7 cellular contexts compared by ENCODE assay signal in the genomic region with DNA sequence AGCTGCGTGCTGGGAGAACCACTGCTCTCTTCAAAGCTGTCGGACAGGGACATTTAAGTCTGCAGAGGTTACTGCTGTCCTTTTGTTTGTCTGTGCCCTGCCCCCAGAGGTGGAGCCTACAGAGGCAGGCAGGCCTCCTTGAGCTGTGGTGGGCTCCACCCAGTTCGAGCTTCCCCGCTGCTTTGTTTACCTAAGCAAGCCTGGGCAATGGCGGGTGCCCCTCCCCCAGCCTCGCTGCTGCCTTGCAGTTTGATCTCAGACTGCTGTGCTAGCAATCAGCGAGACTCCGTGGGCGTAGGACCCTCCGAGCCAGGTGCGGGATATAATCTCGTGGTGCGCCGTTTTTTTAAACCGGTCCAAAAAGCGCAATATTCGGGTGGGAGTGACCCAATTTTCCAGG. TPM values are rescaled to one million over a fixed set of nuclear protein-coding genes. Genes with fewer than 3 reads are reported as not detected.
DNase-seq lines count a peak whose midpoint lies in the region; ATAC-seq, FAIRE-seq and TF ChIP-seq lines count a peak whose summit lies in the region.
"Not testable (repeated sequence)": the region's sequence is repeated elsewhere in the genome, so short reads cannot be mapped to it uniquely, and the experiment has no call there.

No MANE protein-coding gene starts in this region.

- in situ Hi-C loops in K562 (cut with MboI), result not testable (repeated sequence)

- TF ChIP-seq EP300 in K562 (IDR thresholded peaks at IDR 0.05; ENCODE audit: low read length), result not testable (repeated sequence)

- H3T11ph ChIP-seq in H9 (ENCODE audit: low read length), result not testable (repeated sequence)

- not testable (repeated sequence) for H3K79me2 ChIP-seq in H9 (ENCODE audit: insufficient read depth, low read length); K562 (ENCODE audit: control insufficient read depth, insufficient read depth, low read length)

- not testable (repeated sequence) for H2BK12ac ChIP-seq in H9 (ENCODE audit: insufficient read length, low read depth, low read length)

- H3K79me1 ChIP-seq in H9 (ENCODE audit: insufficient read depth, low read depth, low read length, poor library complexity, severe bottlenecking), result not testable (repeated sequence)

- H2AK5ac ChIP-seq in H9 (ENCODE audit: insufficient read length, low read length), result not testable (repeated sequence)

- peak overlapping the region; percentile 51; the same call in 1 of the 2 replicates for H3K9ac ChIP-seq in ES-I3 (ENCODE audit: low read depth, low read length)
- peak overlapping the region; percentile 50 for H3K9ac ChIP-seq in H9 (ENCODE audit: extremely low read depth, insufficient read length, low read length)
- peak overlapping the region; percentile 55 for H3K9ac ChIP-seq in HUES6 (ENCODE audit: low read length)
- H3K9ac ChIP-seq in K562 (ENCODE audit: insufficient read depth in 1 of 2, low read depth in 2 of 2, low read length in 2 of 2); endodermal cell (ENCODE audit: extremely low read depth, low read length, poor library complexity, severe bottlenecking); iPS-20b (ENCODE audit: low read depth, low read length): not testable (repeated sequence)

- not testable (repeated sequence) for H3K23ac ChIP-seq in H9 (ENCODE audit: insufficient read length, low read depth, low read length)

- H3K18ac ChIP-seq in H9 (ENCODE audit: insufficient read length, low read depth, low read length), result not testable (repeated sequence)

- not testable (repeated sequence) for H3K4ac ChIP-seq in H9 (ENCODE audit: low read depth, low read length)

- not testable (repeated sequence) for H4K8ac ChIP-seq in H9 (replicated peaks; ENCODE audit: insufficient read length, low read depth, low read length)

- not testable (repeated sequence) for H3K27ac ChIP-seq in H9 (ENCODE audit: insufficient read length, low read depth, low read length); HUES6 (ENCODE audit: low read depth, low read length); K562 (ENCODE audit: extremely low read depth, low read depth, low read length); endodermal cell (ENCODE audit: low read depth, low read length); iPS-20b (ENCODE audit: low read length)

- H4K5ac ChIP-seq in H9 (ENCODE audit: insufficient read length, low read depth, low read length), result not testable (repeated sequence)

- intact Hi-C loops in K562 (cut with micrococcal nuclease), result not testable (repeated sequence)

- CTCF ChIA-PET in K562 (lab: Yijun Ruan, JAX; ENCODE audit: low intra/inter-chr PET ratio), result not testable (repeated sequence)

- TF ChIP-seq CTCF in H9 (conservative IDR thresholded peaks at IDR 0.05); K562 (IDR thresholded peaks at IDR 0.05 in 2 of 3, conservative IDR thresholded peaks at IDR 0.05 in 1 of 3; ENCODE audit: insufficient read depth in 2 of 3, low read depth in 1 of 3, low read length in 3 of 3); endodermal cell (conservative IDR thresholded peaks at IDR 0.05); neural crest cell (conservative IDR thresholded peaks at IDR 0.05): not testable (repeated sequence)

- H2AFZ ChIP-seq in H9 (ENCODE audit: low read length), result not testable (repeated sequence)
- peak overlapping the region; percentile 71; the same call in 1 of the 2 replicates for H2AFZ ChIP-seq in K562 (ENCODE audit: low read depth, low read length)

- not testable (repeated sequence) for H4K20me1 ChIP-seq in H9 (ENCODE audit: control insufficient read depth, insufficient read depth, insufficient read length); K562 (replicated peaks; ENCODE audit: control insufficient read depth, insufficient read depth, low read length)

- H3K27ac Mint-ChIP-seq in H9 (peak overlapping the region in 2 of 3 experiments; percentile 45 to 68; a peak in 4 of 7 replicates), endodermal cell (peak overlapping the region; percentile 83)
- not testable (repeated sequence) for H3K27ac Mint-ChIP-seq in neural crest cell (ENCODE audit: unreplicated experiment)

- H2BK5ac ChIP-seq in H9 (ENCODE audit: insufficient read length, low read length), result not testable (repeated sequence)

- H3K27me3 Mint-ChIP-seq in H9 (ENCODE audit: low read depth); endodermal cell (ENCODE audit: insufficient read depth); neural crest cell (ENCODE audit: low read depth): not testable (repeated sequence)

- DNase-seq in H9; K562 (ENCODE audit: extremely low read depth in 1 of 4, low spot score in 3 of 4); endodermal cell; neural crest cell (ENCODE audit: low read depth, low spot score): not testable (repeated sequence)

- H3K36me3 ChIP-seq in ES-I3 (ENCODE audit: insufficient read depth, low read length); HUES6 (ENCODE audit: control insufficient read depth, insufficient read depth, low read length); K562 (ENCODE audit: control insufficient read depth, insufficient read depth, low read length); endodermal cell (ENCODE audit: control insufficient read depth, insufficient read depth, low read length); iPS-20b (ENCODE audit: insufficient read depth, low read depth, low read length): not testable (repeated sequence)

- H3K23me2 ChIP-seq in H9 (ENCODE audit: insufficient read length, low read depth, low read length, poor library complexity, severe bottlenecking), result not testable (repeated sequence)

- H3K4me1 Mint-ChIP-seq in H9 (peaks cover 15 to 17% of the 10 kb centered on the region in 2 experiments), neural crest cell (peaks cover 13% of the 10 kb centered on the region)
- not testable (repeated sequence) for H3K4me1 Mint-ChIP-seq in endodermal cell

- H3K4me3 ChIP-seq in HUES6 (ENCODE audit: low read depth, low read length) (peak overlapping the region; percentile 60), endodermal cell (ENCODE audit: low read length) (peak overlapping the region; percentile 15), iPS-20b (ENCODE audit: low read length) (peak overlapping the region; percentile 41)
- not testable (repeated sequence) for H3K4me3 ChIP-seq in K562

- H3K56ac ChIP-seq in H9 (ENCODE audit: insufficient read length, low read depth, low read length), result not testable (repeated sequence)

- not testable (repeated sequence) for H2BK20ac ChIP-seq in H9 (ENCODE audit: low read depth, low read length, poor library complexity, severe bottlenecking)

- not testable (repeated sequence) for H3K27me3 ChIP-seq in H9 (ENCODE audit: insufficient read depth, low read length); HUES6 (ENCODE audit: control insufficient read depth, insufficient read depth, low read length); K562 (ENCODE audit: control insufficient read depth in 2 of 2, insufficient read depth in 2 of 2, low read length in 2 of 2); endodermal cell (ENCODE audit: control insufficient read depth, insufficient read depth, low read length, poor library complexity, severe bottlenecking); iPS-20b (ENCODE audit: insufficient read depth, low read length)

- POLR2A ChIA-PET in K562 (lab: Yijun Ruan, JAX), result not testable (repeated sequence)

- not testable (repeated sequence) for H3K36me3 Mint-ChIP-seq in H9 (ENCODE audit: insufficient read depth in 1 of 3, low read depth in 3 of 3); endodermal cell (ENCODE audit: low read depth); neural crest cell (ENCODE audit: low read depth)

- H4K91ac ChIP-seq in H9 (ENCODE audit: insufficient read length, low read depth, low read length), result not testable (repeated sequence)

- H2BK120ac ChIP-seq in H9 (ENCODE audit: low read depth, low read length, poor library complexity, severe bottlenecking), result not testable (repeated sequence)

- not testable (repeated sequence) for TF ChIP-seq RAD21 in K562 (CRISPR knock-in tag; conservative IDR thresholded peaks at IDR 0.05 in 1 of 2, IDR thresholded peaks at IDR 0.05 in 1 of 2)

- H3K14ac ChIP-seq in H9 (ENCODE audit: insufficient read depth, low read length), result not testable (repeated sequence)

- not testable (repeated sequence) for H2BK15ac ChIP-seq in H9 (ENCODE audit: low read depth, low read length)

- not testable (repeated sequence) for H3K9me3 Mint-ChIP-seq in H9, neural crest cell
- H3K9me3 Mint-ChIP-seq in endodermal cell, result peaks cover 10% of the 10 kb centered on the region

- not testable (repeated sequence) for H3K4me1 ChIP-seq in ES-I3 (ENCODE audit: insufficient read depth, low read length); H9 (ENCODE audit: insufficient read depth, low read length); HUES6 (ENCODE audit: control insufficient read depth, insufficient read depth, low read length); K562 (replicated peaks in 1 of 2; ENCODE audit: control insufficient read depth in 2 of 2, insufficient read depth in 2 of 2, low read length in 2 of 2); endodermal cell (ENCODE audit: control insufficient read depth, insufficient read depth, low read length); iPS-20b (ENCODE audit: insufficient read depth, low read length)

- not testable (repeated sequence) for H3K4me2 ChIP-seq in H9 (ENCODE audit: insufficient read depth, insufficient read length, low read length)
- peak overlapping the region; percentile 37; the same call in 1 of the 2 replicates for H3K4me2 ChIP-seq in K562 (ENCODE audit: insufficient read depth, low read length)

- TF ChIP-seq POLR2A in K562 (conservative IDR thresholded peaks at IDR 0.05), result not testable (repeated sequence)

- H3K9me1 ChIP-seq in K562 (ENCODE audit: control insufficient read depth, insufficient read depth, low read length), result not testable (repeated sequence)

- WGBS in H9 (ENCODE audit: extremely low coverage, insufficient read length, low lambda C conversion rate), result no CpG with 5 or more reads among the region's 17 CpGs
- WGBS in K562 (ENCODE audit: insufficient coverage, low coverage, missing lambda C conversion rate), result 3% methylated on average over 5 of the region's 17 CpGs
- 32 to 47% methylated on average over 3 to 15 of the region's 17 CpGs for WGBS in endodermal cell (ENCODE audit: insufficient coverage in 1 of 2, insufficient read length in 1 of 2), 2 experiments

- H3K9me3 ChIP-seq in ES-I3 (ENCODE audit: control insufficient read depth, insufficient read depth, low read length); H9 (ENCODE audit: control insufficient read depth, low read depth, low read length); HUES6 (ENCODE audit: control insufficient read depth, insufficient read depth, low read depth, low read length); K562 (replicated peaks; ENCODE audit: control insufficient read depth, insufficient read depth, low read depth, low read length); endodermal cell (ENCODE audit: control insufficient read depth, low read length); iPS-20b (ENCODE audit: insufficient read depth, low read depth, low read length): not testable (repeated sequence)

- not testable (repeated sequence) for ATAC-seq in K562

- H3K4me3 Mint-ChIP-seq in H9, result peak overlapping the region; percentile 67 to 75
- H3K4me3 Mint-ChIP-seq in endodermal cell, result peak overlapping the region; percentile 58
- H3K4me3 Mint-ChIP-seq in neural crest cell, result peak overlapping the region; percentile 15

- not testable (repeated sequence) for FAIRE-seq in K562 (lab: Jason Lieb, UNC)

- BruUV-seq in K562 (replicated peaks; lab: Mats Ljungman, UMichigan), result not testable (repeated sequence)

RNA-seq across cellular contexts. Expression of a gene that starts 35.1 kb away (rescaled TPM):
- 63.3 and 64.8 TPM in 2 replicates for total RNA-seq in H9 (2021)
- total RNA-seq in K562 (2011; cell fraction: chromatin; rRNA removed; ENCODE audit: low replicate concordance), result 20.4 and 46.1 TPM in 2 replicates
- 7.3 and 8.3 TPM in 2 replicates for total RNA-seq in K562 (2011; cell fraction: nucleolus; rRNA removed)
- 14.1 and 17.6 TPM in 2 replicates for total RNA-seq in K562 (2011; cell fraction: nucleoplasm; rRNA removed)
- total RNA-seq in K562 (2014; rRNA removed), result 14.6 and 17.5 TPM in 2 replicates
- total RNA-seq in K562 (2014; rRNA removed; fragmentation: Illumina TruSeq; extraction: Trizol), result 10.1 and 10.3 TPM in 2 replicates
- total RNA-seq in K562 (2015; rRNA removed; fragmentation: Illumina TruSeq; extraction: Trizol), result 6.8 and 6.9 TPM in 2 replicates
- total RNA-seq in K562 (2021), result 15.7 and 19.0 TPM in 2 replicates
- 5.0 and 11.4 TPM in 2 replicates for polyA plus RNA-seq in K562 (2011; rRNA removed)
- 5.9 and 12.4 TPM in 2 replicates for polyA plus RNA-seq in K562 (2011; cell fraction: cytosol; rRNA removed)
- polyA plus RNA-seq in K562 (2011; cell fraction: nucleus; rRNA removed), result 12.5 and 27.3 TPM in 2 replicates
- 10.0 and 31.4 TPM in 2 replicates for polyA plus RNA-seq in K562 (2012)
- 16.3 and 22.1 TPM in 2 replicates for polyA plus RNA-seq in K562 (2014; fragmentation: Illumina TruSeq; extraction: Trizol)
- polyA plus RNA-seq in K562 (2014; fragmentation: Nextera tagmentation; extraction: Ambion mirVana), result 1 to 10 TPM; 2.9 to 5.0 TPM
- 7.1 and 19.3 TPM in 2 replicates for polyA plus RNA-seq in K562 (2014; rRNA removed)
- 12.6 and 20.7 TPM in 2 replicates for polyA minus RNA-seq in K562 (2011; rRNA and poly(A)+ RNA removed)
- polyA minus RNA-seq in K562 (2011; cell fraction: cytosol; rRNA and poly(A)+ RNA removed), result 14.2 and 18.1 TPM in 2 replicates
- polyA minus RNA-seq in K562 (2011; cell fraction: nucleus; rRNA and poly(A)+ RNA removed), result 13.3 and 14.9 TPM in 2 replicates
- total RNA-seq in endodermal cell, result 10 to 100 TPM; 70.0 to 96.4 TPM
- 154 TPM for polyA plus RNA-seq in endodermal cell (2013, experiment 1 of 2)
- polyA plus RNA-seq in endodermal cell (2013, experiment 2 of 2), result 130 TPM
- 227 and 260 TPM in 2 replicates for total RNA-seq in neural crest cell

Comparison
In these comparisons a context has a peak if more than half of its experiments do, and no peak if none do; other contexts are left out.
1. H3K4me3 Mint-ChIP-seq: peak in every context shown above with its lines; median percentile 71 in H9; 58 in endodermal cell; 15 in neural crest cell.